In the genomic region with DNA sequence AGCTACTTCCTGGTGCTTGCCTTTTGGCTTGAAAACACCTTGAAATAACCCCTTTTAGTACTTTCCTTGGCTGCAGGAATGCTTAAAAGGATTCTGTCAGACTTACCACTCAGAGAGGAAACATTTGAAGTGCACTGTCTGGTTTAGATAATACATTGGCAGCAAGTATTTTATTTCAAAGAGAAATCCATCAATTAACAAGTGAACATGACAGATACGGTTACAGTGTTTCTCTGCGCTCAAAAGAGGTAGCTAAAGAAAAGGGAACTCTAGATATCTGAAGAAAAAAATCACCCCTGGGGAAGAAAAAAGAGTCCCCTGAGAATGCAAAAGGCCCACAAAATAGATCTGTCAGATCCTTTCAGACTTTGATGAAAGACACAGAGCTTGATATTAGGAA, we compare ENCODE assay signal across 23 cellular contexts.
"Had no signal": no experiment of that assay in that cellular context is flagged by ENCODE, and none has a peak within 500 bp of the region (broad histone marks: within the 10 kb centered on the region; RNA-seq: fewer than 3 reads in every experiment).

No MANE protein-coding gene starts in this region.

- H3K4me1 Mint-ChIP-seq: immature natural killer cell; naive thymus-derived CD8-positive, alpha-beta T cell had no signal

- H2AFZ ChIP-seq: parathyroid adenoma had no signal

- H3K4me1 ChIP-seq: adrenal gland, breast epithelium, gastrocnemius medialis, left ventricle myocardium inferior, parathyroid adenoma, spleen, thyroid gland had no signal

- H3K27ac ChIP-seq: adrenal gland, breast epithelium, gastrocnemius medialis, left ventricle myocardium inferior, parathyroid adenoma, thyroid gland had no signal

- H3K79me2 ChIP-seq: parathyroid adenoma had no signal

- H3K27ac Mint-ChIP-seq: activated naive CD4-positive, alpha-beta T cell treated with anti-CD3 and anti-CD28 coated beads, Interleukin-2, amount 50 U/mL, for 72 hours; immature natural killer cell; naive thymus-derived CD8-positive, alpha-beta T cell had no signal

- DNase-seq: activated CD4-positive, CD25-positive, alpha-beta regulatory T cell treated with anti-CD3 and anti-CD28 coated beads, Interleukin-2, amount 50 U/mL, for 72 hours; activated CD8-positive, alpha-beta memory T cell treated with anti-CD3 and anti-CD28 coated beads for 24 hours; activated CD8-positive, alpha-beta memory T cell treated with anti-CD3 and anti-CD28 coated beads, Interleukin-2, amount 50 U/mL, for 48 hours; activated gamma-delta T cell treated with Interleukin-2 at 50 U/mL for 16 hours; adrenal gland; cerebellar nuclear complex; effector CD4-positive, alpha-beta T cell; gastrocnemius medialis; head of caudate nucleus; immature natural killer cell; kidney glomerular epithelial cell; left ventricle myocardium inferior; naive thymus-derived CD8-positive, alpha-beta T cell; spleen; stimulated activated CD4-positive, alpha-beta T cell treated with anti-CD3 and anti-CD28 coated beads, Interleukin-4, amount 100 ng/mL, for 4 hours; stimulated activated naive CD4-positive, alpha-beta T cell treated with Interleukin-2 at 50 U/mL for 16 hours; T-helper 1 cell; T-helper 9 cell; thyroid gland had no signal

- H3K9me3 ChIP-seq: adrenal gland, gastrocnemius medialis, thyroid gland had no signal

- H3K4me3 Mint-ChIP-seq: immature natural killer cell; naive thymus-derived CD8-positive, alpha-beta T cell had no signal

- H3K36me3 Mint-ChIP-seq: immature natural killer cell; naive thymus-derived CD8-positive, alpha-beta T cell had no signal

- H3K4me3 ChIP-seq: adrenal gland, breast epithelium, gastrocnemius medialis, left ventricle myocardium inferior, spleen, thyroid gland had no signal

- H3K36me3 ChIP-seq: adrenal gland, breast epithelium, gastrocnemius medialis, left ventricle myocardium inferior, spleen, thyroid gland had no signal

- H3K9ac ChIP-seq: parathyroid adenoma had no signal

- H3K27me3 Mint-ChIP-seq: naive thymus-derived CD8-positive, alpha-beta T cell had no signal

- ATAC-seq: activated naive CD4-positive, alpha-beta T cell treated with anti-CD3 and anti-CD28 coated beads, Interleukin-2, amount 50 U/mL, for 72 hours; esophagus mucosa; gastrocnemius medialis; naive thymus-derived CD8-positive, alpha-beta T cell had no signal

- H3K27me3 ChIP-seq: adrenal gland, breast epithelium, gastrocnemius medialis, spleen, thyroid gland had no signal
